8 cellular contexts compared by ENCODE assay signal in genomic region chr5:124745367-124746251, GRCh38. TPM values are rescaled to one million over a fixed set of nuclear protein-coding genes. Genes with fewer than 3 reads are reported as not detected.
DNase-seq lines count a peak whose midpoint lies in the region; ATAC-seq, FAIRE-seq and TF ChIP-seq lines count a peak whose summit lies in the region.

No MANE protein-coding gene starts in this region.

- no peak for FAIRE-seq in HTR-8/SVneo (lab: Jason Lieb, UNC)

- peaks cover 44% of the 10 kb centered on the region for H3K4me1 ChIP-seq in RWPE2 (ENCODE audit: insufficient read depth, poor library complexity, severe bottlenecking)

- H3K27ac ChIP-seq in RWPE2 (ENCODE audit: poor library complexity, severe bottlenecking) (peak overlapping the region; percentile 41), skin epidermis (peak overlapping the region in 20 of 21 experiments; percentile 68 to 91 (median 84))

- peak overlapping the region; percentile 36 for H3K4me3 ChIP-seq in RWPE2 (ENCODE audit: severe bottlenecking)
- H3K4me3 ChIP-seq in skin epidermis = peak overlapping the region; percentile 28 to 54 (median 38)

- ATAC-seq in RWPE2 (ENCODE audit: low read depth) (no peak), GM18870 (IDR thresholded peaks at IDR 0.05; ENCODE audit: unreplicated experiment) (no peak), GM21619 (IDR thresholded peaks at IDR 0.05; ENCODE audit: unreplicated experiment) (no peak)

- H3K9me3 ChIP-seq in RWPE2 (ENCODE audit: severe bottlenecking) = no peaks in the 10 kb centered on the region

- DNase-seq in HFFc6 = no peak
- no peak for DNase-seq in RWPE2 (ENCODE audit: low spot score)
- DNase-seq in glomerular endothelial cell (ENCODE audit: extremely low read depth, low read depth, low spot score) = peak; percentile 27
- no peak for DNase-seq in activated CD4-positive, alpha-beta T cell treated with anti-CD3 and anti-CD28 coated beads, Interleukin-2, amount 50 U/mL, for 1 hour
- DNase-seq in HTR-8/SVneo (ENCODE audit: insufficient read length, low spot score) = no peak

- TF ChIP-seq CTCF in HFFc6 (IDR thresholded peaks at IDR 0.05) (no peak), RWPE2 (IDR thresholded peaks at IDR 0.05; ENCODE audit: poor library complexity, severe bottlenecking) (no peak)

- H3K4me1 Mint-ChIP-seq in HFFc6 (ENCODE audit: low read depth) = peaks cover 34% of the 10 kb centered on the region

- H3K36me3 ChIP-seq in RWPE2 (ENCODE audit: low read depth) = no peaks in the 10 kb centered on the region

- H3K4me3 Mint-ChIP-seq in HFFc6 = peak overlapping the region; percentile 74

- no peak overlapping the region for H3K27ac Mint-ChIP-seq in HFFc6

- H3K27me3 Mint-ChIP-seq in HFFc6 (ENCODE audit: insufficient read depth) = peaks cover 27% of the 10 kb centered on the region

- 0 out of 2 replicates have a peak, but pooled peaks cover 4% of the 10 kb centered on the region for H3K36me3 Mint-ChIP-seq in HFFc6 (ENCODE audit: low read depth)

- peaks cover 9% of the 10 kb centered on the region for H3K27me3 ChIP-seq in RWPE2 (ENCODE audit: insufficient read depth, poor library complexity, severe bottlenecking)

- peaks cover 4% of the 10 kb centered on the region; the same call in 1 of the 2 replicates for H3K9me3 Mint-ChIP-seq in HFFc6

RNA-seq across cellular contexts. Expression of gene ZNF608, which starts 0.8 kb away (rescaled TPM):
- under 1 TPM; 0.28 to 0.85 (median 0.33) TPM for total RNA-seq in HFFc6 (2021; fragmentation: NEBNext Ultra II Directional; extraction: Animal tissue kit (Norgen Biotek cat#: 25700))
- 26.8 and 30.9 TPM in 2 replicates for total RNA-seq in glomerular endothelial cell

Comparison
In these comparisons a context has a peak if more than half of its experiments do, and no peak if none do; other contexts are left out.
1. RNA of gene ZNF608, which starts 0.8 kb away (total RNA-seq): 26.8 to 30.9 TPM in glomerular endothelial cell; 0.28 to 0.85 TPM in HFFc6; every median in the first group is over 10 times any median in the second.